ENCODE assay signal across 9 cellular contexts in the genomic region with DNA sequence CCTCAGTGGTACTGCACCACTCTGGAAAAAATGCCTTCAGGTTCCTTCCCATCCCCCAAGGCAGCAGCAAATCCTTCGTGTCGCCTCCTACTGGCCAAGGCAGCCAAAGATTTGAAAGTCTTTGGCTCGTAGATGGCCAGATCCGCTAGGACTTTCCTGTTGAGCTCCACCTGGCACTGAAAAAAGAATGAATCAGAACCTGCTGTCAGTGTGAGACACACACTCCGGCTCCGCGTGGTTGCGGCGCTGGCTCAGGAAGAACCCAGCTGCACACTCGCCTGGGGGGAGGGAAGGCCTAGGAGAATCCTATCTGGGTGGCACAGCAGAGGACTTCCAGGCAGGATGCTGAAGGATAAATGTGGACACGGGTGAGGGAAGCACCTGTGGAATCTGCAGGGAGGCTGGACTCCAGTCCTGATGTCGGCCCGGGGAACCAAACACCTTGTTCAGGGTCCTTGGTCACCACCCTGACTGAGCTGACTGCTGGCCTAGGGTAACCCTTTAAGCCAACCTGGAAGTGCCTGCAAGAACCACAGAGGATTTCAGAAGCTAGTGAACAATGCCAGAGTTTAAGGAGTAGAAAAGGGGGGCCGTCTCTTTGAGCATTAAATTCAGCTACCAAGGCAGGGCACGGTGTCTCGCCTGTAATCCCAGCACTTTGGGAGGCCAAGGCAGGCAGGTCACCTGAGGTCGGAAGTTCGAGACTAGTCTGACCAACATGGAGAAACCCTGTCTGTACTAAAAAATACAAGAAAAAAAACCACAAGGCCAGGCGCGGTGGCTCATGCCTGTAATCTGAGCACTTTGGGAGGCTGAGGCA. TPM values are rescaled to one million over a fixed set of nuclear protein-coding genes. Genes with fewer than 3 reads are reported as not detected.
DNase-seq lines count a peak whose midpoint lies in the region; ATAC-seq, FAIRE-seq and TF ChIP-seq lines count a peak whose summit lies in the region.
"Had no signal": no experiment of that assay in that cellular context is flagged by ENCODE, and none has a peak within 500 bp of the region (broad histone marks: within the 10 kb centered on the region; RNA-seq: fewer than 3 reads in every experiment).

No MANE protein-coding gene starts in this region.

- H3K27me3 Mint-ChIP-seq in T-helper 17 cell, result no peaks in the 10 kb centered on the region
- no peaks in the 10 kb centered on the region for H3K27me3 Mint-ChIP-seq in effector memory CD8-positive, alpha-beta T cell

- H3K4me3 Mint-ChIP-seq in T-helper 17 cell, result peak overlapping the region; percentile 52
- H3K4me3 Mint-ChIP-seq in effector memory CD8-positive, alpha-beta T cell, result no peak overlapping the region

- TF ChIP-seq POLR2A in IMR-90 (IDR thresholded peaks at IDR 0.05; ENCODE audit: low read depth, low read length) (no peak), H54 (IDR thresholded peaks at IDR 0.05; ENCODE audit: low read depth, low read length) (no peak)

- no peak overlapping the region for H3K56ac ChIP-seq in IMR-90 (ENCODE audit: extremely low read depth, insufficient read depth, low read length)

- no peak overlapping the region for H2BK5ac ChIP-seq in IMR-90 (ENCODE audit: low read depth, low read length, poor library complexity, severe bottlenecking)

- no peak overlapping the region for H3K14ac ChIP-seq in IMR-90 (replicated peaks; ENCODE audit: low read depth, low read length)

- no peak overlapping the region for H2BK120ac ChIP-seq in IMR-90 (ENCODE audit: low read depth, low read length)

- no peak overlapping the region for H2BK15ac ChIP-seq in IMR-90 (ENCODE audit: low read depth, low read length)

- 75% methylated on average over 5 of the region's 20 CpGs; no CpG with 5 or more reads in 1 of the 2 experiments for WGBS in IMR-90 (ENCODE audit: extremely low coverage in 2 of 2, insufficient read length in 1 of 2), 2 experiments
- 60 to 62% methylated on average over 20 of the region's 20 CpGs for WGBS in pancreas, 2 donors

- peaks cover 11% of the 10 kb centered on the region for H3K9me1 ChIP-seq in IMR-90 (ENCODE audit: insufficient read depth, low read length)

- peak; percentile 23 for TF ChIP-seq RAD21 in IMR-90 (IDR thresholded peaks at IDR 0.05; ENCODE audit: low read length)

- H3K36me3 ChIP-seq in IMR-90 (ENCODE audit: control insufficient read depth, insufficient read depth, low read length) (peaks cover 51% of the 10 kb centered on the region), pancreas (peaks cover 0 to 17% (median 16%) of the 10 kb centered on the region in 3 donors)

- H3K27ac Mint-ChIP-seq in T-helper 17 cell, result peak overlapping the region; percentile 65
- H3K27ac Mint-ChIP-seq in effector memory CD8-positive, alpha-beta T cell, result peak overlapping the region; percentile 67 to 83

- no peak overlapping the region for H3K27ac ChIP-seq in IMR-90 (ENCODE audit: insufficient read depth, low read length)
- no peak overlapping the region for H3K27ac ChIP-seq in pancreas
- H3K27ac ChIP-seq: thyroid gland had no signal

- H3K4ac ChIP-seq in IMR-90 (ENCODE audit: low read depth, low read length), result no peak overlapping the region

- H3K23ac ChIP-seq in IMR-90 (ENCODE audit: low read depth, low read length), result no peak overlapping the region

- peaks cover 22 to 73% of the 10 kb centered on the region in 2 experiments for H3K79me1 ChIP-seq in IMR-90 (ENCODE audit: low read depth in 1 of 2, low read length in 2 of 2)

- H4K20me1 ChIP-seq in IMR-90 (ENCODE audit: insufficient read depth, low read length), result peaks cover 28% of the 10 kb centered on the region; the same call in 1 of the 2 replicates

- peak; percentile 68 for TF ChIP-seq CTCF in IMR-90 (conservative IDR thresholded peaks at IDR 0.05; ENCODE audit: low read depth, low read length)
- TF ChIP-seq CTCF in pancreas (IDR thresholded peaks at IDR 0.05), result peak in 3 of 4 donors; percentile 15 to 24 (median 21)

- peak overlapping the region in 1 of 2 experiments; percentile 2; a peak in 1 of 4 replicates for H4K8ac ChIP-seq in IMR-90 (ENCODE audit: low read depth in 2 of 2, low read length in 2 of 2)

- no peak overlapping the region for H4K5ac ChIP-seq in IMR-90 (ENCODE audit: low read depth, low read length)

- no peak overlapping the region for H3K4me3 ChIP-seq in IMR-90 (ENCODE audit: insufficient read depth, low read depth, low read length)
- no peak overlapping the region for H3K4me3 ChIP-seq in pancreas
- H3K4me3 ChIP-seq: thyroid gland had no signal

- no peak overlapping the region for H3K9ac ChIP-seq in IMR-90 (ENCODE audit: low read depth, low read length)

- dilution Hi-C loops in IMR-90 (cut with HindIII; ENCODE audit: low sequenced_read_pairs, unreplicated experiment), result no loop called here

- no peak overlapping the region for H3K18ac ChIP-seq in IMR-90 (ENCODE audit: low read depth, low read length)

- H3K4me2 ChIP-seq in IMR-90 (ENCODE audit: low read depth, low read length), result no peak overlapping the region

- no peaks in the 10 kb centered on the region for H3K9me3 Mint-ChIP-seq in effector memory CD8-positive, alpha-beta T cell

- H3K9me3 ChIP-seq in IMR-90 (ENCODE audit: control insufficient read depth, insufficient read depth, low read length) (no peaks in the 10 kb centered on the region), T-helper 17 cell (ENCODE audit: control insufficient read depth, low read length, poor library complexity, severe bottlenecking) (no peaks in the 10 kb centered on the region), pancreas (no peaks in the 10 kb centered on the region)
- H3K9me3 ChIP-seq: thyroid gland had no signal

- DNase-seq in NCI-H2171 treated with DMSO at 0.1 percent for 48 hours (lab: John Stamatoyannopoulos, UW) (peak; percentile 37), NCI-H2171 (lab: John Stamatoyannopoulos, UW) (no peak), IMR-90 (peak; percentile 60), T-helper 17 cell (no peak), pancreas (peak in 3 of 6 donors; percentile 43 to 54 (median 50)), H54 (ENCODE audit: insufficient read length, low spot score) (no peak)
- DNase-seq in effector memory CD8-positive, alpha-beta T cell, result no peak

- POLR2A ChIA-PET in IMR-90 (lab: Charles Lee; ENCODE audit: unreplicated experiment), result no interaction called here

- in situ Hi-C loops in IMR-90 (cut with MboI; ENCODE audit: low sequenced_read_pairs), result no loop called here

- ATAC-seq in IMR-90 (ENCODE audit: low read depth), result no peak
- no peak for ATAC-seq in T-helper 17 cell
- no peak for ATAC-seq in effector memory CD8-positive, alpha-beta T cell (replicated peaks)
- ATAC-seq in pancreas, result no peak
- ATAC-seq in GM19452 (IDR thresholded peaks at IDR 0.05; ENCODE audit: unreplicated experiment), result no peak

- FAIRE-seq in pancreas (lab: Jason Lieb, UNC) (no peak), H54 (lab: Jason Lieb, UNC) (no peak)

- intact Hi-C loops in IMR-90 (cut with micrococcal nuclease), result no loop called here
- intact Hi-C loops in pancreas (cut with DNase I), result loop anchor here in 2 of 3 donors (5.0 kb wide), 2 partner anchors 35 to 40 kb away; a partner anchor contains a TSS

- H3K36me3 Mint-ChIP-seq in T-helper 17 cell (ENCODE audit: low read depth), result peaks cover 3% of the 10 kb centered on the region
- H3K36me3 Mint-ChIP-seq in effector memory CD8-positive, alpha-beta T cell (ENCODE audit: insufficient read depth), result peaks cover 95% of the 10 kb centered on the region

- CTCF ChIA-PET in IMR-90 (lab: Yijun Ruan, JAX), result no interaction called here

- H3K4me1 Mint-ChIP-seq in T-helper 17 cell, result peaks cover 27% of the 10 kb centered on the region
- peaks cover 40 to 41% of the 10 kb centered on the region in 2 donors for H3K4me1 Mint-ChIP-seq in effector memory CD8-positive, alpha-beta T cell (ENCODE audit: low read depth in 2 of 2)

- no peak overlapping the region for H2AK9ac ChIP-seq in IMR-90 (replicated peaks; ENCODE audit: low read depth, low read length, poor library complexity)

- no peak overlapping the region for H2BK20ac ChIP-seq in IMR-90 (ENCODE audit: low read depth, low read length)

- peaks cover 17% of the 10 kb centered on the region for H3K4me1 ChIP-seq in IMR-90 (ENCODE audit: control insufficient read depth, insufficient read depth, low read length)
- peaks cover 12 to 30% (median 23%) of the 10 kb centered on the region in 3 donors for H3K4me1 ChIP-seq in pancreas

- no peak overlapping the region for H2AFZ ChIP-seq in IMR-90 (replicated peaks; ENCODE audit: low read length, poor library complexity)

- H3K27me3 ChIP-seq in IMR-90 (ENCODE audit: control insufficient read depth, insufficient read depth, low read length) (no peaks in the 10 kb centered on the region), pancreas (no peaks in the 10 kb centered on the region)
- H3K27me3 ChIP-seq: thyroid gland had no signal

- no peak overlapping the region for H4K91ac ChIP-seq in IMR-90 (ENCODE audit: insufficient read depth, low read depth, low read length)

- H2AK5ac ChIP-seq in IMR-90 (ENCODE audit: low read depth, low read length), result no peak overlapping the region

- BruUV-seq in IMR-90 (replicated peaks; lab: Mats Ljungman, UMichigan), result no TSS peak

RNA-seq across cellular contexts. Expression of a gene that starts 3.2 kb away (rescaled TPM):
- 53.9 and 61.1 TPM in 2 replicates for total RNA-seq in IMR-90 (2012; rRNA removed)
- polyA plus RNA-seq in IMR-90 (2012; rRNA removed), result 209 and 239 TPM in 2 replicates
- 37.1 and 43.3 TPM in 2 replicates for polyA plus RNA-seq in IMR-90 (2012; cell fraction: cytosol; rRNA removed)
- 2,162 and 3,411 TPM in 2 replicates for polyA plus RNA-seq in IMR-90 (2012; cell fraction: nucleus; rRNA removed; ENCODE audit: low replicate concordance)
- 100 to 1,000 TPM; 231 to 252 TPM for total RNA-seq in T-helper 17 cell
- 100 to 1,000 TPM in 1 of 6 donors, 10 to 100 TPM in 5; 49.2 to 124 (median 77.1) TPM for total RNA-seq in pancreas
- polyA plus RNA-seq in pancreas, result 100 to 1,000 TPM; 270 to 409 TPM

RNA-seq across cellular contexts. Expression of a gene that starts 4.8 kb away (rescaled TPM):
- total RNA-seq in IMR-90 (2012; rRNA removed) (141 and 149 TPM in 2 replicates), T-helper 17 cell (10 to 100 TPM; 88.0 to 92.1 TPM), pancreas (10 to 100 TPM; 42.1 to 71.8 (median 49.1) TPM)
- polyA plus RNA-seq in IMR-90 (2012; rRNA removed) (157 and 172 TPM in 2 replicates), pancreas (100 to 1,000 TPM in 1 of 2 donors, 10 to 100 TPM in 1; 69.0 to 121 TPM)
- 121 and 215 TPM in 2 replicates for polyA plus RNA-seq in IMR-90 (2012; cell fraction: cytosol; rRNA removed)
- 86.1 and 87.0 TPM in 2 replicates for polyA plus RNA-seq in IMR-90 (2012; cell fraction: nucleus; rRNA removed; ENCODE audit: low replicate concordance)

RNA-seq across cellular contexts. Expression of a gene that starts 18.8 kb away (rescaled TPM):
- total RNA-seq in IMR-90 (2012; rRNA removed) (under 0.01 TPM in 1 of 2 replicates, not detected in the other), T-helper 17 cell (not detected), pancreas (10 to 100 TPM in 3 of 6 donors, 1 to 10 TPM in 3; 2.3 to 16.1 (median 10.7) TPM)
- polyA plus RNA-seq in IMR-90 (2012; rRNA removed) (0.09 and 0.11 TPM in 2 replicates), pancreas (10 to 100 TPM; 22.1 to 41.8 TPM)
- 0.03 and 0.10 TPM in 2 replicates for polyA plus RNA-seq in IMR-90 (2012; cell fraction: cytosol; rRNA removed)
- 0.17 and 0.24 TPM in 2 replicates for polyA plus RNA-seq in IMR-90 (2012; cell fraction: nucleus; rRNA removed; ENCODE audit: low replicate concordance)

RNA-seq across cellular contexts. Expression of a gene that starts 27.3 kb away (rescaled TPM):
- total RNA-seq in IMR-90 (2012; rRNA removed), result 45.7 and 63.0 TPM in 2 replicates
- polyA plus RNA-seq in IMR-90 (2012; rRNA removed), result 107 and 129 TPM in 2 replicates
- 140 and 151 TPM in 2 replicates for polyA plus RNA-seq in IMR-90 (2012; cell fraction: cytosol; rRNA removed)
- polyA plus RNA-seq in IMR-90 (2012; cell fraction: nucleus; rRNA removed; ENCODE audit: low replicate concordance), result 73.9 and 142 TPM in 2 replicates
- total RNA-seq in T-helper 17 cell, result 10 to 100 TPM; 58.3 to 62.6 TPM
- total RNA-seq in pancreas, result 10 to 100 TPM; 52.8 to 83.8 (median 57.7) TPM
- polyA plus RNA-seq in pancreas, result 100 to 1,000 TPM; 150 to 161 TPM

RNA-seq across cellular contexts. Expression of a gene that starts 33.2 kb away (rescaled TPM):
- total RNA-seq in IMR-90 (2012; rRNA removed) (0.83 and 1.1 TPM in 2 replicates), T-helper 17 cell (not detected), pancreas (100 to 1,000 TPM in 2 of 6 donors, 10 to 100 TPM in 4; 25.4 to 138 (median 52.9) TPM)
- polyA plus RNA-seq in IMR-90 (2012; rRNA removed) (6.1 and 9.2 TPM in 2 replicates), pancreas (10 to 100 TPM; 53.3 to 58.7 TPM)
- polyA plus RNA-seq in IMR-90 (2012; cell fraction: cytosol; rRNA removed), result 6.9 and 16.6 TPM in 2 replicates
- polyA plus RNA-seq in IMR-90 (2012; cell fraction: nucleus; rRNA removed; ENCODE audit: low replicate concordance), result 5.7 and 10.7 TPM in 2 replicates

Comparison
In these comparisons a context has a peak if more than half of its experiments do, and no peak if none do; other contexts are left out.
1. DNase-seq: peak in NCI-H2171 treated with DMSO at 0.1 percent for 48 hours (single experiment) and IMR-90 (single experiment); none in NCI-H2171 (single experiment), T-helper 17 cell (0 of 3), effector memory CD8-positive, alpha-beta T cell (0 of 3) and H54 (single experiment).